Comparison of ENCODE assay signal across 11 cellular contexts in genomic region chr1:27116697-27117096, GRCh38. TPM values are rescaled to one million over a fixed set of nuclear protein-coding genes. Genes with fewer than 3 reads are reported as not detected.
DNase-seq lines count a peak whose midpoint lies in the region; ATAC-seq and TF ChIP-seq lines count a peak whose summit lies in the region.
"Had no signal": no experiment of that assay in that cellular context is flagged by ENCODE, and none has a peak within 500 bp of the region (broad histone marks: within the 10 kb centered on the region; RNA-seq: fewer than 3 reads in every experiment).

No MANE protein-coding gene starts in this region.

- POLR2A ChIA-PET in GM10248 (lab: Yijun Ruan, JAX): no interaction called here

- H3K9me3 ChIP-seq in BE2C: no peaks in the 10 kb centered on the region
- no peaks in the 10 kb centered on the region for H3K9me3 ChIP-seq in left lung
- H3K9me3 ChIP-seq: prostate gland had no signal

- H3K27ac ChIP-seq in HL-60 (replicated peaks): peak overlapping the region; percentile 55
- peak overlapping the region; percentile 83 for H3K27ac ChIP-seq in angular gyrus (ENCODE audit: low read depth, low read length)
- H3K27ac ChIP-seq in left lung: peak overlapping the region in 1 of 2 donors; percentile 84

- CTCF ChIA-PET in GM10248 (lab: Yijun Ruan, JAX): interaction anchor here (1.1 to 9.5 kb wide), 4 partner anchors 13 to 72 kb away, joined by 3 to 94 read pairs (median 8); no protein-coding TSS in a partner anchor

- H3K4me3 ChIP-seq in HL-60 (replicated peaks; ENCODE audit: insufficient read depth, low read length) (no peak overlapping the region), BE2C (ENCODE audit: low read depth, low read length) (no peak overlapping the region), left lung (no peak overlapping the region)
- H3K4me3 ChIP-seq: prostate gland had no signal

- DNase-seq in AG20443 (ENCODE audit: low spot score) (peak; percentile 45), HL-60 (ENCODE audit: low read depth in 1 of 2, low spot score in 1 of 2) (peak; percentile 96 to 97), left lobe of liver (ENCODE audit: low spot score) (no peak), GM10248 (ENCODE audit: extremely low spot score) (no peak), BE2C (no peak), left lung (no peak)
- DNase-seq in stimulated activated CD4-positive, alpha-beta T cell treated with anti-CD3 and anti-CD28 coated beads, Interleukin-4, amount 100 ng/mL, for 4 hours: no peak
- DNase-seq: NCI-H2029 treated with DMSO at 0.1 percent for 48 hours, SW 1271 had no signal

- TF ChIP-seq CTCF in HL-60 (IDR thresholded peaks at IDR 0.05; ENCODE audit: insufficient read depth, low read length): no peak
- no peak for TF ChIP-seq CTCF in GM10248 (IDR thresholded peaks at IDR 0.05; ENCODE audit: control extremely low read depth, extremely low read depth, low read depth, missing control alignments)
- TF ChIP-seq CTCF in BE2C (IDR thresholded peaks at IDR 0.05; ENCODE audit: low read depth, low read length): no peak
- TF ChIP-seq CTCF in left lung (IDR thresholded peaks at IDR 0.05): no peak

- intact Hi-C loops in left lung (cut with DNase I): no loop called here

- ATAC-seq in left lobe of liver (peak; percentile 36), left lung (no peak)

- H3K27me3 ChIP-seq in HL-60 (ENCODE audit: insufficient read depth, poor library complexity, severe bottlenecking) (no peaks in the 10 kb centered on the region), BE2C (no peaks in the 10 kb centered on the region), left lung (no peaks in the 10 kb centered on the region)

- H3K36me3 ChIP-seq in BE2C (no peaks in the 10 kb centered on the region), left lung (peaks cover 0 to 7% of the 10 kb centered on the region in 2 donors)
- H3K36me3 ChIP-seq: prostate gland had no signal

- H3K4me1 ChIP-seq in BE2C: peaks cover 3% of the 10 kb centered on the region; the same call in 1 of the 2 replicates
- peaks cover 62 to 98% of the 10 kb centered on the region in 2 donors for H3K4me1 ChIP-seq in left lung

RNA-seq across cellular contexts. Expression of gene SLC9A1, which starts 38.2 kb away (rescaled TPM):
- total RNA-seq in left lobe of liver (2.7 TPM), left lung (10 to 100 TPM; 47.1 to 63.8 TPM)
- 15.6 TPM for polyA plus RNA-seq in BE2C (2012; ENCODE audit: insufficient read depth, insufficient read length, low read depth)

Comparison
In these comparisons a context has a peak if more than half of its experiments do, and no peak if none do; other contexts are left out.
1. DNase-seq: peak in AG20443 (single experiment) and HL-60 (2 of 2); none in left lobe of liver (single experiment), GM10248 (single experiment), BE2C (single experiment), stimulated activated CD4-positive, alpha-beta T cell treated with anti-CD3 and anti-CD28 coated beads, Interleukin-4, amount 100 ng/mL, for 4 hours (0 of 2) and left lung (0 of 2).
2. RNA of gene SLC9A1, which starts 38.2 kb away (total RNA-seq): 47.1 to 63.8 TPM in left lung; 2.7 TPM in left lobe of liver (single experiment); every median in the first group is over 10 times any median in the second.